ENCODE assay signal across 8 cellular contexts in genomic region chr12:26097046-26097878, GRCh38. TPM values are rescaled to one million over a fixed set of nuclear protein-coding genes. Genes with fewer than 3 reads are reported as not detected.
DNase-seq lines count a peak whose midpoint lies in the region; ATAC-seq and TF ChIP-seq lines count a peak whose summit lies in the region.

No MANE protein-coding gene starts in this region.

- peaks cover 43% of the 10 kb centered on the region for H3K27me3 Mint-ChIP-seq in T-helper 17 cell

- H3K36me3 ChIP-seq in HEK293 (ENCODE audit: control insufficient read depth in 2 of 2, insufficient read depth in 1 of 2, low read length in 2 of 2) (no peaks in the 10 kb centered on the region), skeletal muscle satellite cell (ENCODE audit: insufficient read depth, low read length) (no peaks in the 10 kb centered on the region)

- intact Hi-C loops in right cardiac atrium (cut with DNase I), result loop anchor here in 3 of 4 donors (5.0 to 10.0 kb wide), 2 partner anchors 555 to 558 kb away; no protein-coding TSS in a partner anchor

- H3K4me1 ChIP-seq in HEK293 (ENCODE audit: control insufficient read depth, insufficient read depth, low read length) (peaks cover 7% of the 10 kb centered on the region; the same call in 1 of the 2 replicates), right cardiac atrium (ENCODE audit: control insufficient read depth, insufficient read depth, low read length) (no peaks in the 10 kb centered on the region), skeletal muscle satellite cell (ENCODE audit: control insufficient read depth, insufficient read depth, low read length) (peaks cover 7% of the 10 kb centered on the region)

- no peak overlapping the region for H3K27ac Mint-ChIP-seq in T-helper 17 cell

- H3K36me3 Mint-ChIP-seq in T-helper 17 cell (ENCODE audit: low read depth), result no peaks in the 10 kb centered on the region

- TF ChIP-seq CTCF in HEK293 (tag by site-specific recombination; IDR thresholded peaks at IDR 0.05), result peak; percentile 52; the same call in 1 of the 2 replicates

- peaks cover 4% of the 10 kb centered on the region for H3K4me1 Mint-ChIP-seq in T-helper 17 cell

- H3K9ac ChIP-seq in skeletal muscle satellite cell (ENCODE audit: low read depth, low read length), result peak overlapping the region; percentile 15

- ATAC-seq in T-helper 17 cell (peak; percentile 94), right cardiac atrium (peak; percentile 94 to 95), GM21381 (IDR thresholded peaks at IDR 0.05; ENCODE audit: unreplicated experiment) (no peak)

- no peak overlapping the region for H3K4me3 ChIP-seq in HEK293 (ENCODE audit: low read depth, low read length)
- no peak overlapping the region for H3K4me3 ChIP-seq in right cardiac atrium (ENCODE audit: low read length)
- no peak overlapping the region for H3K4me3 ChIP-seq in skeletal muscle satellite cell (ENCODE audit: low read length)

- H3K9me3 ChIP-seq in HEK293 (ENCODE audit: control insufficient read depth, insufficient read depth, low read depth, low read length), result no peaks in the 10 kb centered on the region
- no peaks in the 10 kb centered on the region for H3K9me3 ChIP-seq in T-helper 17 cell (ENCODE audit: control insufficient read depth, low read length, poor library complexity, severe bottlenecking)
- H3K9me3 ChIP-seq in right cardiac atrium (ENCODE audit: control insufficient read depth, low read length), result no peaks in the 10 kb centered on the region
- H3K9me3 ChIP-seq in skeletal muscle satellite cell (replicated peaks; ENCODE audit: low read length), result no peaks in the 10 kb centered on the region

- DNase-seq in Daoy (ENCODE audit: low read depth) (peak; percentile 86), NCI-H146 (lab: John Stamatoyannopoulos, UW) (peak; percentile 70), T-helper 17 cell (peak; percentile 17 to 40 (median 26)), anterior cingulate cortex (lab: John Stamatoyannopoulos, UW) (peak in 51 of 58 donors; percentile 7 to 84 (median 54)), right cardiac atrium (peak; percentile 64 to 81 (median 73))

- 16% methylated on average over 6 of the region's 6 CpGs for WGBS in right cardiac atrium

- peak overlapping the region; percentile 48 for H3K4me2 ChIP-seq in skeletal muscle satellite cell (ENCODE audit: low read length)

- H3K27me3 ChIP-seq in right cardiac atrium (ENCODE audit: control insufficient read depth, insufficient read depth) (no peaks in the 10 kb centered on the region), skeletal muscle satellite cell (ENCODE audit: control insufficient read depth, insufficient read depth, low read length) (no peaks in the 10 kb centered on the region)

- POLR2A ChIA-PET in HEK293 (lab: Yijun Ruan, JAX), result no interaction called here

- CTCF ChIA-PET in HEK293 (lab: Yijun Ruan, JAX), result interaction anchor here (0.6 to 1.5 kb wide), 21 partner anchors 9 to 779 kb away, joined by 3 to 7 read pairs (median 3); no protein-coding TSS in a partner anchor

- no peak overlapping the region for H3K4me3 Mint-ChIP-seq in T-helper 17 cell

- H3K27ac ChIP-seq in HEK293 (ENCODE audit: extremely low read depth, low read depth, low read length), result no peak overlapping the region
- H3K27ac ChIP-seq in right cardiac atrium (ENCODE audit: low read length), result no peak overlapping the region

TF ChIP-seq in HEK293, 187 proteins besides CTCF, POLR2A, EP300 and RAD21:
- TF ChIP-seq ZNF654 (tag by site-specific recombination; IDR thresholded peaks at IDR 0.05; ENCODE audit: low read depth) (peak; percentile 75), ZNF600 (tag by site-specific recombination; IDR thresholded peaks at IDR 0.05) (no peak), ZNF248 (tag by site-specific recombination; IDR thresholded peaks at IDR 0.05) (no peak), ZNF660 (tag by site-specific recombination; IDR thresholded peaks at IDR 0.05) (0 out of 2 replicates have a peak, but pooled peaks have one; percentile 41), ZNF335 (tag by site-specific recombination; conservative IDR thresholded peaks at IDR 0.05) (0 out of 2 replicates have a peak, but pooled peaks have one; percentile 14), IKZF3 (tag by site-specific recombination; IDR thresholded peaks at IDR 0.05) (peak; percentile 86), ZBTB17 (tag by site-specific recombination; IDR thresholded peaks at IDR 0.05) (no peak)

RNA-seq across cellular contexts. Expression of gene BHLHE41, which starts 27.6 kb away (rescaled TPM):
- total RNA-seq in Daoy (2014; rRNA removed; shearing (Covaris generic)), result 25.3 and 29.1 TPM in 2 replicates
- total RNA-seq in T-helper 17 cell, result under 1 TPM in 1 of 2 donors, not detected in 1; 0.37 TPM
- 10 to 100 TPM; 10.6 to 47.2 (median 31.2) TPM for total RNA-seq in right cardiac atrium
- 9.1 TPM for polyA plus RNA-seq in right cardiac atrium
- total RNA-seq in skeletal muscle satellite cell (2012; rRNA removed), result 1.5 and 2.2 TPM in 2 replicates

Comparison
In these comparisons a context has a peak if more than half of its experiments do, and no peak if none do; other contexts are left out.
1. DNase-seq: peak in every context shown above with its lines; median percentile 86 in Daoy; 73 in right cardiac atrium; 70 in NCI-H146; 54 in anterior cingulate cortex; 26 in T-helper 17 cell.
2. RNA of gene BHLHE41, which starts 27.6 kb away (total RNA-seq): 10.6 to 47.2 TPM in right cardiac atrium and 25.3 to 29.1 TPM in Daoy; 0.37 TPM in T-helper 17 cell; every median in the first group is over 4 times any median in the second.